Comparison of ENCODE assay signal across 1 cellular context in the genomic region with DNA sequence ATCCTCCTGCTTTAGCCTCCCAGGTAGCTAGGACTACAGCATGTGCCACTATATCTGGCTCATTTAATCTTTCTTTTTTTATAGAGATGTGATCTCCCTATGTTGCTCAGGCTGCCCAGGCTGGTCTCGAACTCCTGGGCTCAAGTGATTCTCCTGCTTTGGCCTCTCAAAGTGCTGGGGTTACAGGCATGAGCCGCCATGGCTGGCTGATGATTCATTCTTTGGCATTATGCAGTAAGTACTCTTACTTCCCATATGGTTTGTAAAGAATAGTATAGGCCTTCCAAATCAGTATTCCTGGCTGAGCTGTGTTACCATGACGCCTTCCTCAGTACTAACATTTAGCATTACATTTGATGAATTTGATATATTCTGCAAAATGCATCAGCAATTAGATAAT.
A peak's percentile ranks its signal among the peaks of the same experiment; 100 is the strongest.
TF ChIP-seq lines count a peak whose summit lies in the region.

No MANE protein-coding gene starts in this region.

TF ChIP-seq in HepG2, 621 proteins besides CTCF, POLR2A, EP300 and RAD21:
- TF ChIP-seq, protein P1, sequence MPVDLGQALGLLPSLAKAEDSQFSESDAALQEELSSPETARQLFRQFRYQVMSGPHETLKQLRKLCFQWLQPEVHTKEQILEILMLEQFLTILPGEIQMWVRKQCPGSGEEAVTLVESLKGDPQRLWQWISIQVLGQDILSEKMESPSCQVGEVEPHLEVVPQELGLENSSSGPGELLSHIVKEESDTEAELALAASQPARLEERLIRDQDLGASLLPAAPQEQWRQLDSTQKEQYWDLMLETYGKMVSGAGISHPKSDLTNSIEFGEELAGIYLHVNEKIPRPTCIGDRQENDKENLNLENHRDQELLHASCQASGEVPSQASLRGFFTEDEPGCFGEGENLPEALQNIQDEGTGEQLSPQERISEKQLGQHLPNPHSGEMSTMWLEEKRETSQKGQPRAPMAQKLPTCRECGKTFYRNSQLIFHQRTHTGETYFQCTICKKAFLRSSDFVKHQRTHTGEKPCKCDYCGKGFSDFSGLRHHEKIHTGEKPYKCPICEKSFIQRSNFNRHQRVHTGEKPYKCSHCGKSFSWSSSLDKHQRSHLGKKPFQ (CRISPR knock-in tag; IDR thresholded peaks at IDR 0.05; ENCODE audit: insufficient replicate concordance), result no peak
- TF ChIP-seq TGIF2 (CRISPR knock-in tag; IDR thresholded peaks at IDR 0.05) (no peak), ZNF17 (CRISPR knock-in tag; IDR thresholded peaks at IDR 0.05) (no peak), FOSL2 (CRISPR knock-in tag; IDR thresholded peaks at IDR 0.05) (peak; percentile 77), ZNF816 (CRISPR knock-in tag; IDR thresholded peaks at IDR 0.05; ENCODE audit: borderline replicate concordance) (0 out of 2 replicates have a peak, but pooled peaks have one; percentile 0)
